ENCODE assay signal across 25 cellular contexts in the genomic region with DNA sequence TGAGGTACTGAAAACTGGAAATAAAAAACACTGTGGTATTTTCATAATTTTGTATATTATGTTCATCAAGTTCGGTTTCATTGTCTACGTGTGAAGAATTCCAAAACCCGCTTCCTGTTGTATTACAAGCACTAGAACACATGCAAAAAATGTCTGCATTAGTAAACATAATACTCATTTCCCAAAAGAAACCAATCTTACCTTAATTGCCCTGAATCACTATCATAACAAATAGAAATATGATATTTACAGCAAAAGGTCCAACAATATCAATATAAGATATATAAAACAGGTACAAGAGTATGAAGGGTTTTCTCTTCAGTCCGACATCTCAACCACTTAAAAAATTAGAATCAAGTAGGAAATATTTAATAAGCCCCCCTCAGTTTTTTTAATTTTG. TPM values are rescaled to one million over a fixed set of nuclear protein-coding genes. Genes with fewer than 3 reads are reported as not detected.
"Had no signal": no experiment of that assay in that cellular context is flagged by ENCODE, and none has a peak within 500 bp of the region (broad histone marks: within the 10 kb centered on the region; RNA-seq: fewer than 3 reads in every experiment).

No MANE protein-coding gene starts in this region.

- ATAC-seq: Right ventricle myocardium inferior had no signal

- H3K4me2 ChIP-seq: PC-9, SK-N-SH had no signal

- H3K4me3 ChIP-seq: MG63, PC-9, Peyer's patch, SJSA1 had no signal

- H3K27me3 ChIP-seq: MG63, Peyer's patch, SJSA1 had no signal

- DNase-seq: Karpas-422, KG1, MG63, NCI-H1092, NCI-H1105 treated with DMSO at 0.1 percent for 48 hours, NCI-H1436, NCI-H187, NCI-H2029, NCI-H2081 treated with DMSO at 0.1 percent for 48 hours, NCI-H2171, NCI-H226, NCI-H446, NCI-H510A, NCI-H524 treated with DMSO at 0.1 percent for 48 hours, NCI-H69, NCI-H774, PC-9, Peyer's patch, SHP77 treated with DMSO at 0.1 percent for 48 hours, SK-N-SH, SW 1271 had no signal

- H3K4me1 ChIP-seq: Peyer's patch had no signal

- H3K9me3 ChIP-seq: MG63, Peyer's patch, SJSA1, SK-N-SH had no signal

- H3K9ac ChIP-seq: SK-N-SH had no signal

- H2AFZ ChIP-seq: PC-9 had no signal

- H3K9me2 ChIP-seq: SK-N-SH had no signal

- H3K27ac ChIP-seq: PC-9, Peyer's patch, SJSA1 had no signal

RNA-seq across cellular contexts. Expression of gene GP5, which starts 26.3 kb away (rescaled TPM):
- total RNA-seq: HT-29, PC-9, Peyer's patch, Right ventricle myocardium inferior, RPMI7951, SJSA1 had no signal

RNA-seq across cellular contexts. Expression of gene LRRC15, which starts 55.9 kb away (rescaled TPM):
- total RNA-seq: HT-29, PC-9 had no signal
